In genomic region chr15:75775296-75776074, GRCh38 we compare ENCODE assay signal across 12 cellular contexts.
A peak's percentile ranks its signal among the peaks of the same experiment; 100 is the strongest.
DNase-seq lines count a peak whose midpoint lies in the region; ATAC-seq and TF ChIP-seq lines count a peak whose summit lies in the region.
"Had no signal": no experiment of that assay in that cellular context is flagged by ENCODE, and none has a peak within 500 bp of the region (broad histone marks: within the 10 kb centered on the region; RNA-seq: fewer than 3 reads in every experiment).

No MANE protein-coding gene starts in this region.

- H3K36me3 Mint-ChIP-seq in endodermal cell (ENCODE audit: low read depth), result no peaks in the 10 kb centered on the region
- H3K36me3 Mint-ChIP-seq in type B pancreatic cell, result no peaks in the 10 kb centered on the region
- H3K36me3 Mint-ChIP-seq: activated naive CD8-positive, alpha-beta T cell treated with anti-CD3 and anti-CD28 coated beads, Interleukin-2, amount 10 ng/mL, durations not matched to agents 7 days and 5 days had no signal

- H3K27me3 Mint-ChIP-seq in endodermal cell (ENCODE audit: insufficient read depth) (peaks cover 14% of the 10 kb centered on the region), type B pancreatic cell (peaks cover 9% of the 10 kb centered on the region)

- 86 to 89% methylated on average over 4 to 9 of the region's 9 CpGs for WGBS in endodermal cell (ENCODE audit: insufficient coverage in 1 of 2, insufficient read length in 1 of 2), 2 experiments

- H3K4me1 ChIP-seq in endodermal cell (ENCODE audit: control insufficient read depth, insufficient read depth, low read length), result peaks cover 3% of the 10 kb centered on the region

- no peaks in the 10 kb centered on the region for H3K27me3 ChIP-seq in endodermal cell (ENCODE audit: control insufficient read depth, insufficient read depth, low read length, poor library complexity, severe bottlenecking)

- no peaks in the 10 kb centered on the region for H3K9me3 Mint-ChIP-seq in endodermal cell
- no peaks in the 10 kb centered on the region for H3K9me3 Mint-ChIP-seq in type B pancreatic cell
- H3K9me3 Mint-ChIP-seq: activated naive CD8-positive, alpha-beta T cell treated with anti-CD3 and anti-CD28 coated beads, Interleukin-2, amount 10 ng/mL, durations not matched to agents 7 days and 5 days; nephron had no signal

- no peak overlapping the region for H3K9ac ChIP-seq in endodermal cell (ENCODE audit: extremely low read depth, low read length, poor library complexity, severe bottlenecking)

- DNase-seq in activated effector memory CD4-positive, alpha-beta T cell treated with anti-CD3 and anti-CD28 coated beads, Interleukin-2, amount 50 U/mL, for 16 hours, result peak; percentile 52
- no peak for DNase-seq in activated effector memory CD4-positive, alpha-beta T cell treated with Interleukin-2 at 50 U/mL for 16 hours
- DNase-seq in NCI-H526 (lab: John Stamatoyannopoulos, UW) (peak; percentile 34 to 53), endodermal cell (peak; percentile 83), type B pancreatic cell (ENCODE audit: extremely low spot score, unreplicated experiment) (peak; percentile 66), pons (ENCODE audit: low spot score) (no peak)
- DNase-seq: activated naive CD8-positive, alpha-beta T cell treated with anti-CD3 and anti-CD28 coated beads, Interleukin-2, amount 10 ng/mL, durations not matched to agents 7 days and 5 days; NCI-H2227 treated with DMSO at 0.1 percent for 48 hours had no signal

- H3K4me3 Mint-ChIP-seq in endodermal cell (no peak overlapping the region), type B pancreatic cell (no peak overlapping the region)
- H3K4me3 Mint-ChIP-seq: activated naive CD8-positive, alpha-beta T cell treated with anti-CD3 and anti-CD28 coated beads, Interleukin-2, amount 10 ng/mL, durations not matched to agents 7 days and 5 days; B cell; nephron had no signal

- H3K27ac ChIP-seq in endodermal cell (ENCODE audit: low read depth, low read length), result no peak overlapping the region

- H3K9me3 ChIP-seq in endodermal cell (ENCODE audit: control insufficient read depth, low read length), result no peaks in the 10 kb centered on the region

- no peaks in the 10 kb centered on the region for H3K36me3 ChIP-seq in endodermal cell (ENCODE audit: control insufficient read depth, insufficient read depth, low read length)

- ATAC-seq in HG02642 (IDR thresholded peaks at IDR 0.05; ENCODE audit: poor library complexity, unreplicated experiment) (no peak), GM18498 (IDR thresholded peaks at IDR 0.05; ENCODE audit: unreplicated experiment) (no peak)

- no peak for TF ChIP-seq CTCF in endodermal cell (conservative IDR thresholded peaks at IDR 0.05)
- TF ChIP-seq CTCF in type B pancreatic cell (conservative IDR thresholded peaks at IDR 0.05), result no peak

- H3K4me1 Mint-ChIP-seq in endodermal cell (peaks cover 26% of the 10 kb centered on the region), type B pancreatic cell (ENCODE audit: unreplicated experiment) (peaks cover 26% of the 10 kb centered on the region)
- H3K4me1 Mint-ChIP-seq: B cell, nephron had no signal

- H3K4me3 ChIP-seq in endodermal cell (ENCODE audit: low read length), result no peak overlapping the region

- H3K27ac Mint-ChIP-seq in endodermal cell (peak overlapping the region; percentile 76), type B pancreatic cell (no peak overlapping the region)
- H3K27ac Mint-ChIP-seq: activated naive CD8-positive, alpha-beta T cell treated with anti-CD3 and anti-CD28 coated beads, Interleukin-2, amount 10 ng/mL, durations not matched to agents 7 days and 5 days; B cell; nephron had no signal

Comparison
In these comparisons a context has a peak if more than half of its experiments do, and no peak if none do; other contexts are left out.
1. DNase-seq: peak in activated effector memory CD4-positive, alpha-beta T cell treated with anti-CD3 and anti-CD28 coated beads, Interleukin-2, amount 50 U/mL, for 16 hours (single experiment), NCI-H526 (2 of 2), endodermal cell (single experiment) and type B pancreatic cell (single experiment); none in activated effector memory CD4-positive, alpha-beta T cell treated with Interleukin-2 at 50 U/mL for 16 hours (single experiment) and pons (single experiment).